10 cellular contexts compared by ENCODE assay signal in the genomic region with DNA sequence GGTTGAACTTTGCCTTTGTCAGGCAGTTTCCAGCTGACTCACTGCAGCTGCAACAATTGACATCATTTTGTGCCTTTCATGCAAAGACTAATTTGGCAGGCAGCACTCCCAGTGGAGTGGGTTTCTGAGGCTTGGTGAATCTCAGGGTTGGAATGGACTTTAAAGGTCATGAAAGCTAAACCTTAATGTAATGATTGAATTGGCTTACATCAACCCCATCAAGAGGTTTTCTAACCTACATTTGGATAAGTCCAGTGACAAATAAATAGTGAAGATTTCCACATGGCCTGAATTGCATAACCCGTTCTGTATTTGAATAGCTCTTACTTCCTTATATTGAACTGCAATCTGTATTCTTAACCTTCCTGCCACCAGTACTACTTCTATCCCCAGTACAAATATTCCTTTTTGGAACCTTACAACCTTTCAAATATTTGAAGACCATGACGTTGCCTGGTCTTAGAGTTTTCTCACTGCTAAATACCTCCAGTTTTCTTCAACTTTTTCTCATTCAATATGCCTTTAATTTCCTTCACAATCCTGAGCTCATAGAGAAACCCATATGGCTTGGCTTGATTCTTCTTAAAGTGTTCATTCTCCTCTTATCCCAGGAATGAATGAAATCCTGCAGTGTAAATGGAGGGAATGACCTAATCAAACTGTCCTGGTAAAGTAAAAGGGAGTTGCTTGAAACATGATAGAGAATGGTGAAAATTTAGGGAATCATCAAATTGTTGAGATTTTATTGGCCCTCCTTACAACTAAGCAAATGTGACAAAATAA.
DNase-seq lines count a peak whose midpoint lies in the region; ATAC-seq and TF ChIP-seq lines count a peak whose summit lies in the region.
"Had no signal": no experiment of that assay in that cellular context is flagged by ENCODE, and none has a peak within 500 bp of the region (broad histone marks: within the 10 kb centered on the region; RNA-seq: fewer than 3 reads in every experiment).

No MANE protein-coding gene starts in this region.

- peak overlapping the region; percentile 22 for H3K4me2 ChIP-seq in PC-3 (ENCODE audit: low read length)

- no peaks in the 10 kb centered on the region for H3K4me1 Mint-ChIP-seq in progenitor cell of endocrine pancreas (ENCODE audit: low read depth)
- H3K4me1 Mint-ChIP-seq: stimulated activated naive CD8-positive, alpha-beta T cell treated with anti-CD3 and anti-CD28 coated beads, Interleukin-15, amount 100 ng/mL, for 72 hours had no signal

- H3K27me3 ChIP-seq in PC-3 (ENCODE audit: low read length), result no peaks in the 10 kb centered on the region
- no peaks in the 10 kb centered on the region for H3K27me3 ChIP-seq in foreskin keratinocyte
- no peaks in the 10 kb centered on the region for H3K27me3 ChIP-seq in psoas muscle (ENCODE audit: insufficient read depth in 3 of 3, low read length in 2 of 3)

- ATAC-seq in PC-3, result peak; percentile 67
- peak; percentile 39 for ATAC-seq in foreskin keratinocyte
- ATAC-seq in psoas muscle, result peak in 3 of 4 donors; percentile 15 to 54 (median 46)
- ATAC-seq in HG03095 (IDR thresholded peaks at IDR 0.05; ENCODE audit: unreplicated experiment), result no peak
- ATAC-seq: stimulated activated naive CD8-positive, alpha-beta T cell treated with anti-CD3 and anti-CD28 coated beads, Interleukin-15, amount 100 ng/mL, for 72 hours had no signal

- H3K9me3 ChIP-seq in PC-3 (ENCODE audit: low read length), result no peaks in the 10 kb centered on the region
- no peaks in the 10 kb centered on the region for H3K9me3 ChIP-seq in psoas muscle

- no peak for TF ChIP-seq CTCF in PC-3 (conservative IDR thresholded peaks at IDR 0.05; ENCODE audit: low read depth, low read length)
- no peak for TF ChIP-seq CTCF in foreskin keratinocyte (conservative IDR thresholded peaks at IDR 0.05)
- no peak for TF ChIP-seq CTCF in psoas muscle (IDR thresholded peaks at IDR 0.05)
- no peak for TF ChIP-seq CTCF in progenitor cell of endocrine pancreas (IDR thresholded peaks at IDR 0.05; ENCODE audit: unreplicated experiment)

- H3K9me2 ChIP-seq in PC-3 (replicated peaks; ENCODE audit: low read length), result no peaks in the 10 kb centered on the region

- H3K36me3 Mint-ChIP-seq in progenitor cell of endocrine pancreas (ENCODE audit: insufficient read depth), result no peaks in the 10 kb centered on the region

- peak overlapping the region; percentile 62 for H3K27ac ChIP-seq in PC-3 (ENCODE audit: low read length)
- H3K27ac ChIP-seq in foreskin keratinocyte, result no peak overlapping the region
- no peak overlapping the region for H3K27ac ChIP-seq in psoas muscle
- H3K27ac ChIP-seq: parathyroid adenoma had no signal

- H3K4me3 ChIP-seq in PC-3 (ENCODE audit: low read length), result no peak overlapping the region
- no peak overlapping the region for H3K4me3 ChIP-seq in psoas muscle

- CTCF ChIA-PET in PC-3 (lab: Charles Lee), result no interaction called here

- 0 out of 2 replicates have a peak overlapping the region, but pooled peaks have one; percentile 7 for H2AFZ ChIP-seq in PC-3 (ENCODE audit: low read length)
- H2AFZ ChIP-seq: parathyroid adenoma had no signal

- no peak overlapping the region for H3K9ac ChIP-seq in PC-3 (ENCODE audit: low read length)
- H3K9ac ChIP-seq: parathyroid adenoma had no signal

- H3K36me3 ChIP-seq in PC-3 (ENCODE audit: low read depth, low read length) (no peaks in the 10 kb centered on the region), psoas muscle (ENCODE audit: insufficient read depth in 1 of 2, low read depth in 1 of 2) (no peaks in the 10 kb centered on the region)

- WGBS in psoas muscle, 3 donors, result 18 to 29% (median 18%) methylated on average over 2 of the region's 2 CpGs

- no peaks in the 10 kb centered on the region for H3K9me3 Mint-ChIP-seq in progenitor cell of endocrine pancreas (ENCODE audit: low read depth)

- no peaks in the 10 kb centered on the region for H3K27me3 Mint-ChIP-seq in progenitor cell of endocrine pancreas
- H3K27me3 Mint-ChIP-seq: stimulated activated naive CD8-positive, alpha-beta T cell treated with anti-CD3 and anti-CD28 coated beads, Interleukin-15, amount 100 ng/mL, for 72 hours had no signal

- POLR2A ChIA-PET in PC-3 (lab: Charles Lee; ENCODE audit: unreplicated experiment), result no interaction called here

- no peak overlapping the region for H3K27ac Mint-ChIP-seq in progenitor cell of endocrine pancreas
- H3K27ac Mint-ChIP-seq: stimulated activated naive CD8-positive, alpha-beta T cell treated with anti-CD3 and anti-CD28 coated beads, Interleukin-15, amount 100 ng/mL, for 72 hours had no signal

- intact Hi-C loops in PC-3 (cut with micrococcal nuclease), result no loop called here
- intact Hi-C loops in psoas muscle (cut with DNase I), result no loop called here

- DNase-seq in DMS53 treated with DMSO at 0.1 percent for 48 hours (lab: John Stamatoyannopoulos, UW; ENCODE audit: unreplicated experiment), result peak; percentile 9
- peak; percentile 74 for DNase-seq in PC-3
- peak; percentile 13 to 59 for DNase-seq in foreskin keratinocyte
- DNase-seq in psoas muscle, result peak; percentile 53 to 58
- no peak for DNase-seq in GM19240 (ENCODE audit: insufficient read length, low spot score)
- DNase-seq in progenitor cell of endocrine pancreas (ENCODE audit: low spot score, unreplicated experiment), result no peak
- DNase-seq in cerebellar nuclear complex (lab: John Stamatoyannopoulos, UW), result no peak
- DNase-seq: stimulated activated naive CD8-positive, alpha-beta T cell treated with anti-CD3 and anti-CD28 coated beads, Interleukin-15, amount 100 ng/mL, for 72 hours had no signal

- H3K4me1 ChIP-seq in PC-3 (ENCODE audit: insufficient read depth, low read length) (peaks cover 17% of the 10 kb centered on the region), foreskin keratinocyte (no peaks in the 10 kb centered on the region), psoas muscle (no peaks in the 10 kb centered on the region)
- H3K4me1 ChIP-seq: parathyroid adenoma had no signal

- no TSS peak for BruUV-seq in PC-3 (replicated peaks; lab: Mats Ljungman, UMichigan)

- no peaks in the 10 kb centered on the region for H3F3A ChIP-seq in PC-3 (ENCODE audit: low read length, unreplicated experiment)

- no peak overlapping the region for H3K4me3 Mint-ChIP-seq in progenitor cell of endocrine pancreas (ENCODE audit: low read depth)
- H3K4me3 Mint-ChIP-seq: stimulated activated naive CD8-positive, alpha-beta T cell treated with anti-CD3 and anti-CD28 coated beads, Interleukin-15, amount 100 ng/mL, for 72 hours had no signal

- H3K79me2 ChIP-seq in PC-3 (ENCODE audit: low read length), result no peaks in the 10 kb centered on the region
- H3K79me2 ChIP-seq: parathyroid adenoma had no signal

- H4K20me1 ChIP-seq in PC-3 (ENCODE audit: low read length), result no peaks in the 10 kb centered on the region

Comparison
In these comparisons a context has a peak if more than half of its experiments do, and no peak if none do; other contexts are left out.
1. DNase-seq: peak in DMS53 treated with DMSO at 0.1 percent for 48 hours (single experiment), PC-3 (single experiment), foreskin keratinocyte (2 of 2) and psoas muscle (2 of 2); none in GM19240 (single experiment), progenitor cell of endocrine pancreas (single experiment) and cerebellar nuclear complex (0 of 2).